In genomic region chr1:188949701-188950100, GRCh38 we compare ENCODE assay signal across 23 cellular contexts.
"Had no signal": no experiment of that assay in that cellular context is flagged by ENCODE, and none has a peak within 500 bp of the region (broad histone marks: within the 10 kb centered on the region; RNA-seq: fewer than 3 reads in every experiment).

No MANE protein-coding gene starts in this region.

- H3K9me3 ChIP-seq: ascending aorta, breast epithelium, tibial artery had no signal

- H3K36me3 ChIP-seq: ascending aorta, breast epithelium, tibial artery had no signal

- FAIRE-seq: endothelial cell of umbilical vein, keratinocyte, urothelium cell line had no signal

- DNase-seq: activated CD4-positive, alpha-beta T cell treated with anti-CD3 and anti-CD28 coated beads, Interleukin-2, amount 10 ng/mL, durations not matched to agents 7 days and 5 days; activated CD8-positive, alpha-beta T cell treated with anti-CD3 and anti-CD28 coated beads, Interleukin-2, amount 10 ng/mL, durations not matched to agents 7 days and 5 days; activated naive CD4-positive, alpha-beta T cell treated with anti-CD3 and anti-CD28 coated beads, Interleukin-2, amount 10 ng/mL, durations not matched to agents 7 days and 5 days; activated naive CD8-positive, alpha-beta T cell treated with anti-CD3 and anti-CD28 coated beads, Interleukin-2, amount 50 U/mL, for 24 hours; activated T-cell treated with anti-CD3 and anti-CD28 coated beads, Interleukin-2, amount 50 U/mL, for 24 hours; dermis blood vessel endothelial cell; effector memory CD4-positive, alpha-beta T cell; foreskin keratinocyte; hippocampal formation; retina; stimulated activated CD4-positive, alpha-beta T cell treated with anti-CD3 and anti-CD28 coated beads, Interleukin-12 subunit alpha, Interleukin-12 subunit beta, amount 100 ng/mL, for 4 hours; stimulated activated CD4-positive, alpha-beta T cell treated with anti-CD3 and anti-CD28 coated beads, Interleukin-2, amount 100 ng/mL, for 24 hours; stimulated activated naive CD8-positive, alpha-beta T cell treated with anti-CD3 and anti-CD28 coated beads, Interleukin-15, Interleukin-2, amounts not matched to agents 100 U/mL and 50 U/mL, for 24 hours; substantia nigra; T-cell; tibial artery had no signal

- H3K27me3 ChIP-seq: ascending aorta, breast epithelium, foreskin keratinocyte, tibial artery had no signal

- H3K4me1 ChIP-seq: ascending aorta, breast epithelium, foreskin keratinocyte, tibial artery had no signal

- ATAC-seq: activated CD4-positive, CD25-positive, alpha-beta regulatory T cell treated with anti-CD3 and anti-CD28 coated beads, Interleukin-2, amount 50 U/mL, for 24 hours; activated CD8-positive, alpha-beta T cell treated with anti-CD3 and anti-CD28 coated beads, Interleukin-2, amount 10 ng/mL, durations not matched to agents 7 days and 5 days; activated naive CD8-positive, alpha-beta T cell treated with anti-CD3 and anti-CD28 coated beads, Interleukin-2, amount 50 U/mL, for 24 hours; foreskin keratinocyte; left lobe of liver; stimulated activated naive CD8-positive, alpha-beta T cell treated with anti-CD3 and anti-CD28 coated beads, Interleukin-15, Interleukin-2, amounts not matched to agents 100 U/mL and 50 U/mL, for 24 hours; T-cell had no signal

- H3K4me3 ChIP-seq: ascending aorta, breast epithelium, tibial artery had no signal
